ENCODE assay signal across 22 cellular contexts in the genomic region with DNA sequence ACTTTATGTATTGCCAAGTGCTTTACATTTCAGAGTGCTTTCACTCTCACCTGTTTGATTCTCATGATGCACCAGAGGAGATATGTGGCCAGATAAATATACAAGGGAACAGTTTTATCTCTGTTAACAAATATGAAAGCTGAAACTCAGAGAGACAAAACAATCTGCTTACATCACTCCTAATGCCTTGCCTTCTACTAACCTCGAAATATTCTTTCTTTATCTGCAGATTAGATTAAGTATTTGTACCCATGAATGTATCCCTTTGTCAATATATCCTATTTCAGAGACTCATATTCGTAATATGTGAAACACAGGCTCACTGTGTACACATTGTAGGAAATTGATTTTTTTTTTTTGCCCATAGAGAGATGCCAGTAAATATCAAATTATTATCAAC.
"Had no signal": no experiment of that assay in that cellular context is flagged by ENCODE, and none has a peak within 500 bp of the region (broad histone marks: within the 10 kb centered on the region; RNA-seq: fewer than 3 reads in every experiment).

No MANE protein-coding gene starts in this region.

- H3K4me1 ChIP-seq: heart left ventricle, left ventricle myocardium inferior, prostate gland, spleen, tibial nerve, upper lobe of left lung had no signal

- H3K9me3 ChIP-seq: ovary, prostate gland, upper lobe of left lung had no signal

- ATAC-seq: heart left ventricle; naive thymus-derived CD4-positive, alpha-beta T cell; natural killer cell treated with Interleukin-12 subunit alpha and Interleukin-12 subunit beta and Interleukin-15 and Interleukin-18, amount 100 ng/mL, for 72 hours; right cardiac atrium; sciatic nerve; stimulated activated effector memory CD8-positive, alpha-beta T cell treated with anti-CD3 and anti-CD28 coated beads, Interleukin-12 subunit alpha, Interleukin-12 subunit beta, amount 100 ng/mL, for 72 hours had no signal

- H3K27ac ChIP-seq: heart left ventricle, left ventricle myocardium inferior, ovary, prostate gland, skin epidermis, spleen, tibial nerve, upper lobe of left lung had no signal

- DNase-seq: heart left ventricle; islet precursor cell; left ventricle myocardium inferior; mesendoderm; naive thymus-derived CD4-positive, alpha-beta T cell; ovary; posterior cingulate gyrus; retina; right cardiac atrium; spleen; stimulated activated CD4-positive, alpha-beta T cell treated with anti-CD3 and anti-CD28 coated beads, Interleukin-4, amount 100 ng/mL, for 24 hours; stimulated activated naive CD4-positive, alpha-beta T cell; substantia nigra; upper lobe of left lung had no signal

- H3K36me3 ChIP-seq: heart left ventricle, left ventricle myocardium inferior, ovary, prostate gland, spleen, tibial nerve, upper lobe of left lung had no signal

- H3K4me3 ChIP-seq: heart left ventricle, left ventricle myocardium inferior, lung, ovary, prostate gland, skin epidermis, spleen, tibial nerve, upper lobe of left lung had no signal

- H3K27me3 ChIP-seq: ovary, tibial nerve, upper lobe of left lung had no signal

- FAIRE-seq: urothelium cell line had no signal
